ENCODE assay signal across 15 cellular contexts in genomic region chr6:52545844-52546119, GRCh38. TPM values are rescaled to one million over a fixed set of nuclear protein-coding genes. Genes with fewer than 3 reads are reported as not detected.
DNase-seq lines count a peak whose midpoint lies in the region; ATAC-seq and TF ChIP-seq lines count a peak whose summit lies in the region.
"Had no signal": no experiment of that assay in that cellular context is flagged by ENCODE, and none has a peak within 500 bp of the region (broad histone marks: within the 10 kb centered on the region; RNA-seq: fewer than 3 reads in every experiment).

No MANE protein-coding gene starts in this region.

- H4K20me1 ChIP-seq in KMS-11 (ENCODE audit: insufficient read depth), result no peaks in the 10 kb centered on the region; the same call in 1 of the 2 replicates

- peak; percentile 9 for ATAC-seq in GM21786 (IDR thresholded peaks at IDR 0.05; ENCODE audit: unreplicated experiment)
- no peak for ATAC-seq in upper lobe of left lung (ENCODE audit: low FRiP score in 2 of 2)
- ATAC-seq: sciatic nerve had no signal

- H3K27me3 Mint-ChIP-seq in endothelial cell (ENCODE audit: unreplicated experiment), result peaks cover 13% of the 10 kb centered on the region
- no peaks in the 10 kb centered on the region for H3K27me3 Mint-ChIP-seq in activated CD4-positive, alpha-beta T cell treated with anti-CD3 and anti-CD28 coated beads, Interleukin-2, amount 10 ng/mL, durations not matched to agents 24 days and 14 days
- H3K27me3 Mint-ChIP-seq: activated CD4-positive, alpha-beta memory T cell treated with anti-CD3 and anti-CD28 coated beads, Interleukin-2, amount 10 ng/mL, durations not matched to agents 7 days and 5 days; CD4-positive, CD25-positive, alpha-beta regulatory T cell had no signal

- H3K9me3 ChIP-seq in upper lobe of left lung, result no peaks in the 10 kb centered on the region

- peak overlapping the region; percentile 68 for H3K27ac Mint-ChIP-seq in endothelial cell (ENCODE audit: unreplicated experiment)
- H3K27ac Mint-ChIP-seq in activated CD4-positive, alpha-beta T cell treated with anti-CD3 and anti-CD28 coated beads, Interleukin-2, amount 10 ng/mL, durations not matched to agents 24 days and 14 days, result no peak overlapping the region
- H3K27ac Mint-ChIP-seq: activated CD4-positive, alpha-beta memory T cell treated with anti-CD3 and anti-CD28 coated beads, Interleukin-2, amount 10 ng/mL, durations not matched to agents 7 days and 5 days had no signal

- no peaks in the 10 kb centered on the region; the same call in 1 of the 2 replicates for H3K36me3 ChIP-seq in KMS-11 (ENCODE audit: insufficient read depth)
- no peaks in the 10 kb centered on the region for H3K36me3 ChIP-seq in upper lobe of left lung

- peaks cover 100% of the 10 kb centered on the region for H3K4me1 ChIP-seq in KMS-11 (ENCODE audit: low read depth, poor library complexity, severe bottlenecking)
- H3K4me1 ChIP-seq in upper lobe of left lung, result peaks cover 31 to 59% (median 48%) of the 10 kb centered on the region in 4 donors

- TF ChIP-seq EP300 in upper lobe of left lung (IDR thresholded peaks at IDR 0.05), result no peak

- H3K27me3 ChIP-seq in KMS-11 (ENCODE audit: insufficient read depth, low read depth) (no peaks in the 10 kb centered on the region), upper lobe of left lung (no peaks in the 10 kb centered on the region)

- H3K4me3 ChIP-seq in KMS-11 (IDR thresholded peaks at IDR 0.05; ENCODE audit: insufficient read depth, low read depth, low read length), result no peak overlapping the region
- H3K4me3 ChIP-seq in upper lobe of left lung, result no peak overlapping the region
- H3K4me3 ChIP-seq: SK-N-MC had no signal

- no peak overlapping the region for H2AFZ ChIP-seq in KMS-11 (ENCODE audit: low read depth)

- H3K36me3 Mint-ChIP-seq in endothelial cell (ENCODE audit: low read depth, unreplicated experiment), result peaks cover 14% of the 10 kb centered on the region
- H3K36me3 Mint-ChIP-seq in activated CD4-positive, alpha-beta T cell treated with anti-CD3 and anti-CD28 coated beads, Interleukin-2, amount 10 ng/mL, durations not matched to agents 24 days and 14 days (ENCODE audit: low read depth), result no peaks in the 10 kb centered on the region

- TF ChIP-seq CTCF in KMS-11 (conservative IDR thresholded peaks at IDR 0.05; ENCODE audit: low read depth, low read length) (no peak), endothelial cell (IDR thresholded peaks at IDR 0.05; ENCODE audit: unreplicated experiment) (no peak), upper lobe of left lung (IDR thresholded peaks at IDR 0.05) (no peak)

- no peak for TF ChIP-seq POLR2A in upper lobe of left lung (IDR thresholded peaks at IDR 0.05)

- WGBS in upper lobe of left lung, 2 donors, result 95 to 96% methylated on average over 3 of the region's 3 CpGs

- H3K4me1 Mint-ChIP-seq in endothelial cell (ENCODE audit: unreplicated experiment), result peaks cover 61% of the 10 kb centered on the region
- H3K4me1 Mint-ChIP-seq in activated CD4-positive, alpha-beta T cell treated with anti-CD3 and anti-CD28 coated beads, Interleukin-2, amount 10 ng/mL, durations not matched to agents 24 days and 14 days, result peaks cover 10% of the 10 kb centered on the region

- H3K27ac ChIP-seq in KMS-11, result no peak overlapping the region
- peak overlapping the region in 3 of 4 donors; percentile 6 to 72 (median 66) for H3K27ac ChIP-seq in upper lobe of left lung
- H3K27ac ChIP-seq: epithelial cell of prostate, SK-N-MC had no signal

- no peak overlapping the region for H3K9ac ChIP-seq in KMS-11

- intact Hi-C loops in activated CD4-positive, alpha-beta T cell treated with anti-CD3 and anti-CD28 coated beads, Interleukin-2, amount 10 ng/mL, durations not matched to agents 24 days and 14 days (cut with micrococcal nuclease), result no loop called here

- peaks cover 99% of the 10 kb centered on the region for H3K79me2 ChIP-seq in KMS-11 (ENCODE audit: insufficient read depth, low read depth)

- H3K9me3 Mint-ChIP-seq in endothelial cell (ENCODE audit: unreplicated experiment), result no peaks in the 10 kb centered on the region
- H3K9me3 Mint-ChIP-seq in activated CD4-positive, alpha-beta T cell treated with anti-CD3 and anti-CD28 coated beads, Interleukin-2, amount 10 ng/mL, durations not matched to agents 24 days and 14 days, result no peaks in the 10 kb centered on the region
- H3K9me3 Mint-ChIP-seq: activated CD4-positive, alpha-beta memory T cell treated with anti-CD3 and anti-CD28 coated beads, Interleukin-2, amount 10 ng/mL, durations not matched to agents 7 days and 5 days; CD4-positive, CD25-positive, alpha-beta regulatory T cell; immature natural killer cell had no signal

- H3K4me2 ChIP-seq in KMS-11, result peak overlapping the region; percentile 61; the same call in 1 of the 2 replicates

- peak overlapping the region; percentile 54 for H3K4me3 Mint-ChIP-seq in endothelial cell (ENCODE audit: unreplicated experiment)
- no peak overlapping the region for H3K4me3 Mint-ChIP-seq in activated CD4-positive, alpha-beta T cell treated with anti-CD3 and anti-CD28 coated beads, Interleukin-2, amount 10 ng/mL, durations not matched to agents 24 days and 14 days
- H3K4me3 Mint-ChIP-seq: activated CD4-positive, alpha-beta memory T cell treated with anti-CD3 and anti-CD28 coated beads, Interleukin-2, amount 10 ng/mL, durations not matched to agents 7 days and 5 days; CD4-positive, CD25-positive, alpha-beta regulatory T cell; immature natural killer cell had no signal

- no peak for DNase-seq in endothelial cell (ENCODE audit: low spot score)
- DNase-seq in upper lobe of left lung, result no peak
- DNase-seq in activated CD4-positive, alpha-beta T cell treated with anti-CD3 and anti-CD28 coated beads, Interleukin-2, amount 10 ng/mL, durations not matched to agents 24 days and 14 days, result no peak
- no peak for DNase-seq in effector CD8-positive, alpha-beta T cell (lab: John Stamatoyannopoulos, UW)
- no peak for DNase-seq in mesenteric fat pad (ENCODE audit: low spot score)
- DNase-seq: activated CD4-positive, alpha-beta memory T cell treated with anti-CD3 and anti-CD28 coated beads, Interleukin-2, amount 10 ng/mL, durations not matched to agents 7 days and 5 days; CD4-positive, CD25-positive, alpha-beta regulatory T cell; immature natural killer cell; NCI-H1105; stimulated activated CD4-positive, alpha-beta T cell treated with anti-CD3 and anti-CD28 coated beads, Interleukin-4, amount 100 ng/mL, for 24 hours had no signal

RNA-seq across cellular contexts. Expression of gene TRAM2, which starts 31.1 kb away (rescaled TPM):
- total RNA-seq in endothelial cell (ENCODE audit: unreplicated experiment) (29.4 TPM), upper lobe of left lung (10 to 100 TPM in 5 of 6 donors, 1 to 10 TPM in 1; 9.4 to 26.8 (median 14.3) TPM), mesenteric fat pad (56.3 TPM)
- 2.6 TPM in 2 replicates for total RNA-seq in activated CD4-positive, alpha-beta T cell treated with anti-CD3 and anti-CD28 coated beads, Interleukin-2, amount 10 ng/mL, durations not matched to agents 24 days and 14 days
